Comparison of ENCODE assay signal across 10 cellular contexts in the genomic region with DNA sequence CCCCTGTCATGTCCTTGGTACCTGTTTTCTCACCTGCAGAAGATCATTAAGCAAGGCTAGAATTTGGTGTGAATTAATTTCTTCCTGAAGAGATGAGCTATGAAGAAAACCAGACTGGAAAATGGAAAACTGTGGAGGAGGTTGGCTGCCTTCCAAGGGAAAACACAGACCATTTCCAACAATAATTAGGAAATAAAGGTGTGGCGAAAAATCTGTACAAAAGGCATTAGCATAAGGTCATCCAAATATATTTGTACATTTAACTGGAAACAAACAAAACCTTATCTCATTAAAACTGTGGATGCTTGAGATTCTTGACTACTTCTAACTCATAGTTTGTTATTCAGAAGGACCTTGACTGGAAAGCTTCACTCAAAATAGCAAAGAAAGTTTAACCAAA. TPM values are rescaled to one million over a fixed set of nuclear protein-coding genes. Genes with fewer than 3 reads are reported as not detected.
DNase-seq lines count a peak whose midpoint lies in the region; ATAC-seq and TF ChIP-seq lines count a peak whose summit lies in the region.
"Had no signal": no experiment of that assay in that cellular context is flagged by ENCODE, and none has a peak within 500 bp of the region (broad histone marks: within the 10 kb centered on the region; RNA-seq: fewer than 3 reads in every experiment).

No MANE protein-coding gene starts in this region.

- peaks cover 6 to 8% of the 10 kb centered on the region in 2 donors for H3K36me3 Mint-ChIP-seq in naive B cell

- POLR2A ChIA-PET in AG04450 (lab: Yijun Ruan, JAX), result interaction anchor here (0.6 to 1.0 kb wide), 3 partner anchors 28 to 268 kb away, joined by 3 read pairs; no protein-coding TSS in a partner anchor

- H3K27ac Mint-ChIP-seq in naive B cell, result peak overlapping the region in 4 of 6 donors; percentile 70 to 96 (median 76)

- peaks cover 17% of the 10 kb centered on the region for H3K36me3 ChIP-seq in KOPT-K1 (ENCODE audit: insufficient read depth, low read length)

- no peaks in the 10 kb centered on the region for H3K27me3 ChIP-seq in AG04450 (ENCODE audit: control insufficient read depth, insufficient read depth, low read length)

- H3K9me3 ChIP-seq in AG04450 (ENCODE audit: control insufficient read depth, insufficient read depth, low read length) (peaks cover 6% of the 10 kb centered on the region), KOPT-K1 (ENCODE audit: insufficient read depth, low read length, poor library complexity, severe bottlenecking) (peaks cover 15% of the 10 kb centered on the region)

- H3K9me3 Mint-ChIP-seq in naive B cell, result peaks cover 0 to 11% (median 6%) of the 10 kb centered on the region in 7 donors

- no peak for ATAC-seq in naive B cell (ENCODE audit: low read depth in 2 of 2)
- ATAC-seq in HG03175 (IDR thresholded peaks at IDR 0.05; ENCODE audit: unreplicated experiment), result no peak
- ATAC-seq: sciatic nerve had no signal

- CTCF ChIA-PET in AG04450 (lab: Charles Lee), result interaction anchor here (0.6 to 1.7 kb wide), 3 partner anchors 17 to 205 kb away, joined by 3 to 10 read pairs (median 5); a partner anchor contains a TSS

- DNase-seq in AG04450 (ENCODE audit: low read depth, low spot score), result no peak
- DNase-seq in cerebellar cortex (ENCODE audit: low spot score), result peak; percentile 47
- no peak for DNase-seq in naive B cell
- no peak for DNase-seq in NCI-H1694 (lab: John Stamatoyannopoulos, UW)
- DNase-seq in NCI-H2196 (lab: John Stamatoyannopoulos, UW; ENCODE audit: unreplicated experiment), result no peak
- DNase-seq in pons (ENCODE audit: low spot score), result no peak
- DNase-seq: NCI-H226 had no signal

- no peak for TF ChIP-seq CTCF in AG04450 (IDR thresholded peaks at IDR 0.05; ENCODE audit: low read depth, low read length)

- H3K4me3 Mint-ChIP-seq in naive B cell, result peak overlapping the region in 7 of 8 donors; percentile 57 to 99 (median 95)

- H3K4me3 ChIP-seq in AG04450 (ENCODE audit: low read depth, low read length), result peak overlapping the region; percentile 1; the same call in 1 of the 2 replicates

- H3K27me3 Mint-ChIP-seq in naive B cell, result no peaks in the 10 kb centered on the region

- no peak overlapping the region for H3K27ac ChIP-seq in AG04450 (ENCODE audit: low read depth, low read length)
- H3K27ac ChIP-seq in KOPT-K1 (ENCODE audit: low read depth, low read length, poor library complexity, severe bottlenecking), result peak overlapping the region; percentile 95

- H3K4me1 Mint-ChIP-seq in naive B cell, result peaks cover 19 to 50% (median 43%) of the 10 kb centered on the region in 3 donors

RNA-seq across cellular contexts. Expression of a gene that starts 1.7 kb away (rescaled TPM):
- polyA plus RNA-seq in AG04450 (2011; rRNA removed) (17.1 and 19.0 TPM in 2 replicates), naive B cell (ENCODE audit: low read depth in 6 of 6) (10 to 100 TPM; 28.6 to 39.0 (median 32.7) TPM)
- polyA minus RNA-seq in AG04450 (2011; rRNA and poly(A)+ RNA removed), result 8.6 and 12.9 TPM in 2 replicates

RNA-seq across cellular contexts. Expression of a gene that starts 50.7 kb away (rescaled TPM):
- polyA plus RNA-seq in AG04450 (2011; rRNA removed) (12.3 and 16.5 TPM in 2 replicates), naive B cell (ENCODE audit: low read depth in 6 of 6) (1 to 10 TPM; 2.3 to 6.8 (median 4.2) TPM)
- polyA minus RNA-seq in AG04450 (2011; rRNA and poly(A)+ RNA removed), result 7.2 and 15.7 TPM in 2 replicates
